2 cellular contexts compared by ENCODE assay signal in the genomic region with DNA sequence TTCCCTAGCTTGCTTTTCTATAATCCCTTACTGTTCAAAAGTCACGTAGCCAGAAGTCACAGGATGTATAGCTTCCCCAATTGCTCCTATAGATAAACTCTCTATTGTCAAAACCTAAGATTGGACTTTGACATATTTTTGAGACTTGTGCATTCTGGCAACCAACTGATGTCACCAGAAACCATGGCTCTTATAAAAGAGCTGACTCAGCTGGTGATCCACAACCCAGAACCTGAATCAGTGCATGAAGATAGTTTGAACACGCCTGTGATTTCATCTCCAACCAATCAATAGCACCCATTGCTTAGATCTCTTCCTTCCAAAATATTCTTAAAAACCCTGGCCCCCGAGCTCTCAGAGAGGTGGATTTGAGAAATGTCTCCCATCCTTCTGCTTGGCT.
TF ChIP-seq lines count a peak whose summit lies in the region.

No MANE protein-coding gene starts in this region.

TF ChIP-seq in HepG2, 621 proteins besides CTCF, POLR2A, EP300 and RAD21:
- TF ChIP-seq MAFF (IDR thresholded peaks at IDR 0.05; ENCODE audit: low read depth, low read length) (peak; percentile 81), RFX3 (CRISPR knock-in tag; IDR thresholded peaks at IDR 0.05) (no peak), MAFK (conservative IDR thresholded peaks at IDR 0.05 in 1 of 2, IDR thresholded peaks at IDR 0.05 in 1 of 2; ENCODE audit: low read length in 2 of 2) (peak; percentile 76 to 88; a peak in 3 of 4 replicates)

TF ChIP-seq in K562, 482 proteins besides CTCF, POLR2A, EP300 and RAD21:
- TF ChIP-seq ZNF253 (CRISPR knock-in tag; conservative IDR thresholded peaks at IDR 0.05): no peak
- TF ChIP-seq IFI16 (CRISPR knock-in tag; IDR thresholded peaks at IDR 0.05): no peak
- TF ChIP-seq SMAD1 (IDR thresholded peaks at IDR 0.05; ENCODE audit: low read depth, low read length, partially characterized antibody): no peak
- TF ChIP-seq BHLHE40 (IDR thresholded peaks at IDR 0.05; ENCODE audit: low read length): no peak
- TF ChIP-seq DACH1 (IDR thresholded peaks at IDR 0.05; ENCODE audit: partially characterized antibody): no peak
- TF ChIP-seq ZNF197 (CRISPR knock-in tag; IDR thresholded peaks at IDR 0.05; ENCODE audit: low read depth): no peak
- TF ChIP-seq ID3 (CRISPR knock-in tag; IDR thresholded peaks at IDR 0.05): no peak
- TF ChIP-seq ID3 (tag; IDR thresholded peaks at IDR 0.05): no peak
- TF ChIP-seq MAFK (IDR thresholded peaks at IDR 0.05; ENCODE audit: low read length): peak; percentile 46; the same call in 1 of the 2 replicates
- TF ChIP-seq, protein P1, sequence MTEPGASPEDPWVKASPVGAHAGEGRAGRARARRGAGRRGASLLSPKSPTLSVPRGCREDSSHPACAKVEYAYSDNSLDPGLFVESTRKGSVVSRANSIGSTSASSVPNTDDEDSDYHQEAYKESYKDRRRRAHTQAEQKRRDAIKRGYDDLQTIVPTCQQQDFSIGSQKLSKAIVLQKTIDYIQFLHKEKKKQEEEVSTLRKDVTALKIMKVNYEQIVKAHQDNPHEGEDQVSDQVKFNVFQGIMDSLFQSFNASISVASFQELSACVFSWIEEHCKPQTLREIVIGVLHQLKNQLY (CRISPR knock-in tag; conservative IDR thresholded peaks at IDR 0.05): no peak
- TF ChIP-seq ZNF311 (CRISPR knock-in tag; IDR thresholded peaks at IDR 0.05): no peak
- no peak for TF ChIP-seq NCOR1 (IDR thresholded peaks at IDR 0.05)
- TF ChIP-seq MAFF (IDR thresholded peaks at IDR 0.05; ENCODE audit: low read length): peak; percentile 27
- no peak for TF ChIP-seq ZNF274 (IDR thresholded peaks at IDR 0.05; ENCODE audit: borderline replicate concordance, low read depth, low read length)
